1 cellular context compared by ENCODE assay signal in the genomic region with DNA sequence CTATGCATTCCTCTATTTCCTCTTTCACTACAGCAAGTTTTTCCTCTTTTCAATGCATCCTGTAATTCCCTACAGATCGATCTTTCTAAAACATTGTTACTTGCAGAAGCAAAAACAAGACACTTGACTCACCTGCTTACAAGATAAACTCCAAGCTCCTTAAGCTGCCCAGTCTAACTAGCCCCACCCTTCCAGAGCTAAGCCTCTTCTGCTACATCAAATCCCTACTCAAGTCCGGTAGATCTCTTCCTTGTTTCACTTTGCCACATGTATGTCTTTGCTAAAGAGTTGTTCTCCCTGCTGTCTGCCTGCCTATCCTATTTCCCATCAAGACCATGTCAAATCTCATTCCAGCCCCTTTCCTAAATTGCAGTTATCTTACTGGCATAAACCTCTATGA.
TF ChIP-seq lines count a peak whose summit lies in the region.

No MANE protein-coding gene starts in this region.

TF ChIP-seq in HCT116, 20 proteins besides CTCF, POLR2A, EP300 and RAD21:
- TF ChIP-seq EZH2phosphoT487 (IDR thresholded peaks at IDR 0.05; ENCODE audit: borderline replicate concordance) = no peak
- TF ChIP-seq, protein P1, sequence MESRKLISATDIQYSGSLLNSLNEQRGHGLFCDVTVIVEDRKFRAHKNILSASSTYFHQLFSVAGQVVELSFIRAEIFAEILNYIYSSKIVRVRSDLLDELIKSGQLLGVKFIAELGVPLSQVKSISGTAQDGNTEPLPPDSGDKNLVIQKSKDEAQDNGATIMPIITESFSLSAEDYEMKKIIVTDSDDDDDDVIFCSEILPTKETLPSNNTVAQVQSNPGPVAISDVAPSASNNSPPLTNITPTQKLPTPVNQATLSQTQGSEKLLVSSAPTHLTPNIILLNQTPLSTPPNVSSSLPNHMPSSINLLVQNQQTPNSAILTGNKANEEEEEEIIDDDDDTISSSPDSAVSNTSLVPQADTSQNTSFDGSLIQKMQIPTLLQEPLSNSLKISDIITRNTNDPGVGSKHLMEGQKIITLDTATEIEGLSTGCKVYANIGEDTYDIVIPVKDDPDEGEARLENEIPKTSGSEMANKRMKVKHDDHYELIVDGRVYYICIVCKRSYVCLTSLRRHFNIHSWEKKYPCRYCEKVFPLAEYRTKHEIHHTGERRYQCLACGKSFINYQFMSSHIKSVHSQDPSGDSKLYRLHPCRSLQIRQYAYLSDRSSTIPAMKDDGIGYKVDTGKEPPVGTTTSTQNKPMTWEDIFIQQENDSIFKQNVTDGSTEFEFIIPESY (IDR thresholded peaks at IDR 0.05; ENCODE audit: extremely low read depth, insufficient replicate concordance, low read length) = no peak
- TF ChIP-seq SP1 (IDR thresholded peaks at IDR 0.05; ENCODE audit: low read depth) = no peak
- no peak for TF ChIP-seq EZH2 (IDR thresholded peaks at IDR 0.05)
- TF ChIP-seq SRF (IDR thresholded peaks at IDR 0.05; ENCODE audit: low read depth) = no peak
- TF ChIP-seq EGR1 (IDR thresholded peaks at IDR 0.05; ENCODE audit: low read depth) = no peak
- TF ChIP-seq SIN3A (IDR thresholded peaks at IDR 0.05; ENCODE audit: low read depth) = no peak
- TF ChIP-seq CEBPB (IDR thresholded peaks at IDR 0.05; ENCODE audit: low read depth) = no peak
- TF ChIP-seq ZFX (IDR thresholded peaks at IDR 0.05) = no peak
- no peak for TF ChIP-seq YY1 (IDR thresholded peaks at IDR 0.05; ENCODE audit: extremely low read depth, insufficient replicate concordance, low read depth, low read length)
TF ChIP-seq in HCT116: peak in this region for 0.
